Comparison of ENCODE assay signal across 9 cellular contexts in the genomic region with DNA sequence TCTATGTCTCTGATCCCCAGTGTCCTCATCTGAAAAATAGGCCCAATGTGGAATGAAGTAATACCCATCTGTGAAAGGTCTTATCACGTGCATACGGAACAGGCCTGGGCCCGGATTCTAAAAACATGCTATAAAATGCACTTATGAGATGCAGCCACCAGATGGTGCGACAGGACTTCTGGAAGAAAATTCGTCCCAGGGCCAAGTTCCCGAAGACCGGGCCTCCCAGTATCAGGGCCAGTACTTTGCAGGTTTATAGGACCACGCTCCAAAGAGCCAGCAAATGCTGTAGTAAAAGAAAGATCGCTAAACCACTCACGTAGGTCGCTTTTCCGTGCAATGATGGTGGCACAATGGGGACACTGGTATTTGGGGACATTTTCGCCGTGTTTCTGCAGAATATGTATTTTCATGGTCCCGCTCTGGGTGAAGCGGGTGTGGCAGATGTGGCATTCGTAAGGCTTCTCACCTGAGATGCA.
DNase-seq lines count a peak whose midpoint lies in the region; ATAC-seq, FAIRE-seq and TF ChIP-seq lines count a peak whose summit lies in the region.
"Had no signal": no experiment of that assay in that cellular context is flagged by ENCODE, and none has a peak within 500 bp of the region (broad histone marks: within the 10 kb centered on the region; RNA-seq: fewer than 3 reads in every experiment).

No MANE protein-coding gene starts in this region.

- TF ChIP-seq CTCF in choroid plexus epithelial cell (conservative IDR thresholded peaks at IDR 0.05; ENCODE audit: low read depth, low read length): peak; percentile 92

- H3K4me3 ChIP-seq in choroid plexus epithelial cell (ENCODE audit: low read depth, low read length): no peak overlapping the region
- H3K4me3 ChIP-seq: SJCRH30 had no signal

- POLR2A ChIA-PET in HEK293T (lab: Yijun Ruan, JAX): no interaction called here

- DNase-seq in COR-L47 (lab: John Stamatoyannopoulos, UW) (peak; percentile 37), HEK293T (ENCODE audit: extremely low spot score) (peak; percentile 73), RCC 7860 (ENCODE audit: low spot score) (peak; percentile 30), choroid plexus epithelial cell (ENCODE audit: low read depth) (peak; percentile 88), kidney glomerular epithelial cell (lab: John Stamatoyannopoulos, UW) (peak; percentile 36)
- DNase-seq in stimulated activated naive CD8-positive, alpha-beta T cell treated with anti-CD3 and anti-CD28 coated beads, Interleukin-15, Interleukin-2, amounts not matched to agents 100 U/mL and 50 U/mL, for 24 hours: peak; percentile 33

- ATAC-seq in stimulated activated naive CD8-positive, alpha-beta T cell treated with anti-CD3 and anti-CD28 coated beads, Interleukin-15, Interleukin-2, amounts not matched to agents 100 U/mL and 50 U/mL, for 24 hours: no peak
- ATAC-seq in HG03439 (IDR thresholded peaks at IDR 0.05; ENCODE audit: unreplicated experiment) (no peak), HG03159 (IDR thresholded peaks at IDR 0.05; ENCODE audit: unreplicated experiment) (no peak)

- CTCF ChIA-PET in HEK293T (lab: Yijun Ruan, JAX): interaction anchor here (0.8 to 2.1 kb wide), 2 partner anchors 79 to 82 kb away, joined by 3 to 8 read pairs; no protein-coding TSS in a partner anchor

- FAIRE-seq in RCC 7860 (lab: Jason Lieb, UNC): no peak

TF ChIP-seq in HEK293T, 16 proteins besides CTCF, POLR2A, EP300 and RAD21:
- TF ChIP-seq L3MBTL2 (conservative IDR thresholded peaks at IDR 0.05): 0 out of 2 replicates have a peak, but pooled peaks have one; percentile 16
- no peak for TF ChIP-seq TARDBP (IDR thresholded peaks at IDR 0.05)
- TF ChIP-seq FOXA1 (IDR thresholded peaks at IDR 0.05): no peak
- TF ChIP-seq, protein P1, sequence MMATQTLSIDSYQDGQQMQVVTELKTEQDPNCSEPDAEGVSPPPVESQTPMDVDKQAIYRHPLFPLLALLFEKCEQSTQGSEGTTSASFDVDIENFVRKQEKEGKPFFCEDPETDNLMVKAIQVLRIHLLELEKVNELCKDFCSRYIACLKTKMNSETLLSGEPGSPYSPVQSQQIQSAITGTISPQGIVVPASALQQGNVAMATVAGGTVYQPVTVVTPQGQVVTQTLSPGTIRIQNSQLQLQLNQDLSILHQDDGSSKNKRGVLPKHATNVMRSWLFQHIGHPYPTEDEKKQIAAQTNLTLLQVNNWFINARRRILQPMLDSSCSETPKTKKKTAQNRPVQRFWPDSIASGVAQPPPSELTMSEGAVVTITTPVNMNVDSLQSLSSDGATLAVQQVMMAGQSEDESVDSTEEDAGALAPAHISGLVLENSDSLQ (IDR thresholded peaks at IDR 0.05): no peak
- no peak for TF ChIP-seq SP1 (IDR thresholded peaks at IDR 0.05)
- TF ChIP-seq HDGF (IDR thresholded peaks at IDR 0.05; ENCODE audit: borderline replicate concordance): no peak
- no peak for TF ChIP-seq ELF4 (IDR thresholded peaks at IDR 0.05)
- TF ChIP-seq ARNT (IDR thresholded peaks at IDR 0.05): no peak
- no peak for TF ChIP-seq CTBP1 (IDR thresholded peaks at IDR 0.05; ENCODE audit: borderline replicate concordance)
TF ChIP-seq in HEK293T: peak in this region for 1.

Comparison
In these comparisons a context has a peak if more than half of its experiments do, and no peak if none do; other contexts are left out.
1. DNase-seq: peak in every context shown above with its lines; median percentile 88 in choroid plexus epithelial cell; 73 in HEK293T; 37 in COR-L47; 36 in kidney glomerular epithelial cell; 33 in stimulated activated naive CD8-positive, alpha-beta T cell treated with anti-CD3 and anti-CD28 coated beads, Interleukin-15, Interleukin-2, amounts not matched to agents 100 U/mL and 50 U/mL, for 24 hours; 30 in RCC 7860.